In genomic region chr22:45923812-45924211, GRCh38 we compare ENCODE assay signal across 21 cellular contexts. TPM values are rescaled to one million over a fixed set of nuclear protein-coding genes. Genes with fewer than 3 reads are reported as not detected.
"Had no signal": no experiment of that assay in that cellular context is flagged by ENCODE, and none has a peak within 500 bp of the region (broad histone marks: within the 10 kb centered on the region; RNA-seq: fewer than 3 reads in every experiment).

No MANE protein-coding gene starts in this region.

- H3K4me1 Mint-ChIP-seq: activated naive CD8-positive, alpha-beta T cell treated with anti-CD3 and anti-CD28 coated beads for 36 hours; brain; central memory CD8-positive, alpha-beta T cell; naive B cell had no signal

- H3K4me3 Mint-ChIP-seq: activated naive CD8-positive, alpha-beta T cell treated with anti-CD3 and anti-CD28 coated beads for 36 hours; activated T-helper 1 cell treated with anti-CD3 and anti-CD28 coated beads, Interleukin-12 subunit alpha, Interleukin-12 subunit beta, Interleukin-2, Interleukin-4 antibody, amounts not matched to agents 30 ng/mL and 10 ng/mL and 1 ng/mL, durations not matched to agents 14 hours and 24 hours and 36 hours; brain; central memory CD8-positive, alpha-beta T cell; naive B cell had no signal

- H3K36me3 ChIP-seq: suprapubic skin had no signal

- H3K9me3 Mint-ChIP-seq: activated naive CD8-positive, alpha-beta T cell treated with anti-CD3 and anti-CD28 coated beads for 36 hours; activated T-helper 1 cell treated with anti-CD3 and anti-CD28 coated beads, Interleukin-12 subunit alpha, Interleukin-12 subunit beta, Interleukin-2, Interleukin-4 antibody, amounts not matched to agents 30 ng/mL and 10 ng/mL and 1 ng/mL, durations not matched to agents 14 hours and 24 hours and 36 hours; brain; central memory CD8-positive, alpha-beta T cell; naive B cell had no signal

- H3K4me3 ChIP-seq: esophagus squamous epithelium, hepatocyte, suprapubic skin had no signal

- H2AFZ ChIP-seq: hepatocyte had no signal

- H3K27me3 ChIP-seq: hepatocyte had no signal

- H3K27ac ChIP-seq: esophagus squamous epithelium, hepatocyte, suprapubic skin had no signal

- H3K27ac Mint-ChIP-seq: activated naive CD8-positive, alpha-beta T cell treated with anti-CD3 and anti-CD28 coated beads for 36 hours; activated T-helper 1 cell treated with anti-CD3 and anti-CD28 coated beads, Interleukin-12 subunit alpha, Interleukin-12 subunit beta, Interleukin-2, Interleukin-4 antibody, amounts not matched to agents 30 ng/mL and 10 ng/mL and 1 ng/mL, durations not matched to agents 14 hours and 24 hours and 36 hours had no signal

- H3K4me1 ChIP-seq: suprapubic skin had no signal

- DNase-seq: activated CD4-positive, alpha-beta T cell treated with anti-CD3 and anti-CD28 coated beads, Interleukin-2, amount 50 U/mL, for 1 hour; activated naive CD8-positive, alpha-beta T cell treated with anti-CD3 and anti-CD28 coated beads for 36 hours; amygdala; cortex of kidney; effector CD4-positive, alpha-beta T cell; esophagus squamous epithelium; midbrain; naive B cell; small intestine; stimulated activated CD4-positive, alpha-beta T cell treated with anti-CD3 and anti-CD28 coated beads, Interleukin-4, amount 100 ng/mL, for 24 hours; stimulated activated naive CD8-positive, alpha-beta T cell treated with anti-CD3 and anti-CD28 coated beads, Interleukin-15, Interleukin-2, amounts not matched to agents 100 U/mL and 50 U/mL, for 24 hours had no signal

- H3K9me3 ChIP-seq: esophagus squamous epithelium, suprapubic skin had no signal

- H3K4me2 ChIP-seq: hepatocyte had no signal

- H3K79me2 ChIP-seq: hepatocyte had no signal

- H3K27me3 Mint-ChIP-seq: activated naive CD8-positive, alpha-beta T cell treated with anti-CD3 and anti-CD28 coated beads for 36 hours; brain; central memory CD8-positive, alpha-beta T cell had no signal

- FAIRE-seq: endothelial cell of umbilical vein, keratinocyte, small intestine had no signal

- ATAC-seq: right cardiac atrium; stimulated activated naive CD8-positive, alpha-beta T cell treated with anti-CD3 and anti-CD28 coated beads, Interleukin-15, Interleukin-2, amounts not matched to agents 100 U/mL and 50 U/mL, for 24 hours had no signal

- H3K36me3 Mint-ChIP-seq: activated naive CD8-positive, alpha-beta T cell treated with anti-CD3 and anti-CD28 coated beads for 36 hours; brain; naive B cell had no signal

RNA-seq across cellular contexts. Expression of gene WNT7B, which starts 53.1 kb away (rescaled TPM):
- total RNA-seq: activated CD8-positive, alpha-beta memory T cell treated with anti-CD3 and anti-CD28 coated beads for 36 hours; activated naive CD8-positive, alpha-beta T cell treated with anti-CD3 and anti-CD28 coated beads for 36 hours; activated T-helper 1 cell treated with anti-CD3 and anti-CD28 coated beads, Interleukin-12 subunit alpha, Interleukin-12 subunit beta, Interleukin-2, Interleukin-4 antibody, amounts not matched to agents 30 ng/mL and 10 ng/mL and 1 ng/mL, durations not matched to agents 14 hours and 24 hours and 36 hours; endothelial cell of umbilical vein; posterior vena cava; right cardiac atrium had no signal
- polyA plus RNA-seq: endothelial cell of umbilical vein, right cardiac atrium had no signal
